ENCODE assay signal across 1 cellular context in genomic region chr1:53130878-53131589, GRCh38.
A peak's percentile ranks its signal among the peaks of the same experiment; 100 is the strongest.
TF ChIP-seq lines count a peak whose summit lies in the region.

No MANE protein-coding gene starts in this region.

TF ChIP-seq in HepG2, 621 proteins besides CTCF, POLR2A, EP300 and RAD21 (continued from another document and continues in another):
- TF ChIP-seq CSRNP1 (CRISPR knock-in tag; IDR thresholded peaks at IDR 0.05) (0 out of 2 replicates have a peak, but pooled peaks have one; percentile 20), KDM6A (CRISPR knock-in tag; IDR thresholded peaks at IDR 0.05; ENCODE audit: low read depth) (0 out of 2 replicates have a peak, but pooled peaks have one; percentile 21), STAG1 (CRISPR knock-in tag; IDR thresholded peaks at IDR 0.05) (no peak), ZNF709 (CRISPR knock-in tag; IDR thresholded peaks at IDR 0.05) (0 out of 2 replicates have a peak, but pooled peaks have one; percentile 68), ZNF687 (CRISPR knock-in tag; IDR thresholded peaks at IDR 0.05) (peak; percentile 65), ZNF556 (CRISPR knock-in tag; IDR thresholded peaks at IDR 0.05; ENCODE audit: borderline replicate concordance) (0 out of 2 replicates have a peak, but pooled peaks have one; percentile 67), XBP1 (CRISPR knock-in tag; IDR thresholded peaks at IDR 0.05) (no peak), ZFX (CRISPR knock-in tag; IDR thresholded peaks at IDR 0.05; ENCODE audit: low read depth) (peak; percentile 62; the same call in 1 of the 2 replicates), DMAP1 (CRISPR knock-in tag; IDR thresholded peaks at IDR 0.05) (no peak), SALL1 (CRISPR knock-in tag; IDR thresholded peaks at IDR 0.05) (peak; percentile 89), ZNF101 (CRISPR knock-in tag; IDR thresholded peaks at IDR 0.05; ENCODE audit: borderline replicate concordance, low read depth) (no peak), ZNF335 (CRISPR knock-in tag; IDR thresholded peaks at IDR 0.05) (peak; percentile 68; the same call in 1 of the 2 replicates), ARNTL (CRISPR knock-in tag; IDR thresholded peaks at IDR 0.05) (0 out of 2 replicates have a peak, but pooled peaks have one; percentile 35), ZNF790 (CRISPR knock-in tag; IDR thresholded peaks at IDR 0.05; ENCODE audit: borderline replicate concordance) (no peak), RCOR2 (CRISPR knock-in tag; IDR thresholded peaks at IDR 0.05) (0 out of 2 replicates have a peak, but pooled peaks have one; percentile 21), LCORL (IDR thresholded peaks at IDR 0.05) (no peak), LCORL (CRISPR knock-in tag; IDR thresholded peaks at IDR 0.05) (peak; percentile 49; the same call in 1 of the 2 replicates), SMC3 (IDR thresholded peaks at IDR 0.05; ENCODE audit: low read length) (0 out of 2 replicates have a peak, but pooled peaks have one; percentile 3), RFXAP (CRISPR knock-in tag; IDR thresholded peaks at IDR 0.05; ENCODE audit: borderline replicate concordance) (peak; percentile 87; the same call in 1 of the 2 replicates), E2F1 (CRISPR knock-in tag; IDR thresholded peaks at IDR 0.05) (0 out of 2 replicates have a peak, but pooled peaks have one; percentile 23), ZNF33B (CRISPR knock-in tag; IDR thresholded peaks at IDR 0.05) (no peak), ZNF776 (CRISPR knock-in tag; IDR thresholded peaks at IDR 0.05) (no peak), ARID4A (CRISPR knock-in tag; IDR thresholded peaks at IDR 0.05; ENCODE audit: borderline replicate concordance) (peak; percentile 27; the same call in 1 of the 2 replicates), MLX (CRISPR knock-in tag; IDR thresholded peaks at IDR 0.05) (0 out of 2 replicates have a peak, but pooled peaks have one; percentile 41), ZNF607 (CRISPR knock-in tag; IDR thresholded peaks at IDR 0.05; ENCODE audit: borderline replicate concordance) (0 out of 2 replicates have a peak, but pooled peaks have one; percentile 10), ZNF577 (CRISPR knock-in tag; IDR thresholded peaks at IDR 0.05; ENCODE audit: borderline replicate concordance, low read depth) (no peak), ZNF703 (CRISPR knock-in tag; IDR thresholded peaks at IDR 0.05; ENCODE audit: borderline replicate concordance) (no peak), AHDC1 (CRISPR knock-in tag; IDR thresholded peaks at IDR 0.05; ENCODE audit: borderline replicate concordance) (peak; percentile 13; the same call in 1 of the 2 replicates), CBFB (CRISPR knock-in tag; IDR thresholded peaks at IDR 0.05) (no peak), THAP9 (CRISPR knock-in tag; IDR thresholded peaks at IDR 0.05; ENCODE audit: borderline replicate concordance) (peak; percentile 17; the same call in 1 of the 2 replicates), TBP (CRISPR knock-in tag; IDR thresholded peaks at IDR 0.05) (no peak), ZNF770 (CRISPR knock-in tag; IDR thresholded peaks at IDR 0.05) (peak; percentile 84), SOX6 (IDR thresholded peaks at IDR 0.05) (no peak), SOX6 (CRISPR knock-in tag; IDR thresholded peaks at IDR 0.05) (peak; percentile 74), REL (CRISPR knock-in tag; conservative IDR thresholded peaks at IDR 0.05) (no peak)
